ENCODE assay signal across 1 cellular context in the genomic region with DNA sequence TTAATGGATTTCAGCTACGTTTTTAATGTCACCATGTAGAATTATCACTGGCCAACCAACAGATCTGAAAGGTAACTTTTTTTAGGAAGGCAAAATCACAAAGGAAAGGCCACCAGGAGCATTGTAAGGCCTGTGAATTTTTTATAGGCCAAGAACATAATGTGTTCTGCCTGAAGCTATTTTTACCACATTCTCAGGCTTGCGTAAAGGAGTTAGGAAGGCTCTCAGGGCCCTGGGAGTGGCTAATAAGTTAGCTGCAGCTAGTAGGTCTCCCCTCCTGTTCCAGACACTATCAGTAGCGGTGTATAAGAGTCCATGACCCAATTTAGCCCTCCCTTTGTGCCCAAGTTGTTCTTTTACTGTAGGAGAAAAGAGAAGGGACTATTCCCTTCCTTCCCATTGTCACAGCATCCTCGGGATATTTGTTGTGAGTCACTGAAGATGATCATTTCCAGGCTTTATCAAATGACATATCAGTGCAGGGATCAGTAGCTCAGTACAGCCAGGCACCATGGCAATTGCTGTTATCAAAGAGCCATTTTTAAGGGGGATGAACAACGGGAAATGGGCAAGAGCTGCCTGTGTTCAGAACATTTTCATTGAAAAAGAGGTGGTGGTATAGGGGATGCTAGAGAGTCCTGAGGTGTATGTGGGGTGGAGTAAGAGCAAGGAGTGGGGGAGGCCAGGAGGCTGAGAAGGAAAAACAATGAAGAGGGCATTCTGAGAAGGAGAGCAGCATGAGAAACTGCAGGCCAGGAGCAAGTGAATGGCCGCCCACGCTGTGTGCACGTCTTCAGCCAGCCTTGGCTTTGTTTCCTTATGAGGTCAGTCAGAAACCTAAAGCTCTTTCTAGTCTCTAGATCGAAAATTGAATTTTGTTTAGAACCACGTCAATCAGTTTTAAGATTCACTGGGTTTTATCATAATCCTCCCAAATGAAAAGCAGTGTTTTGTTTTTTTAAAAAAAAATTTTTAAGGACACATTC.
TF ChIP-seq lines count a peak whose summit lies in the region.

No MANE protein-coding gene starts in this region.

TF ChIP-seq in GM23338, 12 proteins besides CTCF, POLR2A, EP300 and RAD21 (continued from another document):
- TF ChIP-seq, protein P1, sequence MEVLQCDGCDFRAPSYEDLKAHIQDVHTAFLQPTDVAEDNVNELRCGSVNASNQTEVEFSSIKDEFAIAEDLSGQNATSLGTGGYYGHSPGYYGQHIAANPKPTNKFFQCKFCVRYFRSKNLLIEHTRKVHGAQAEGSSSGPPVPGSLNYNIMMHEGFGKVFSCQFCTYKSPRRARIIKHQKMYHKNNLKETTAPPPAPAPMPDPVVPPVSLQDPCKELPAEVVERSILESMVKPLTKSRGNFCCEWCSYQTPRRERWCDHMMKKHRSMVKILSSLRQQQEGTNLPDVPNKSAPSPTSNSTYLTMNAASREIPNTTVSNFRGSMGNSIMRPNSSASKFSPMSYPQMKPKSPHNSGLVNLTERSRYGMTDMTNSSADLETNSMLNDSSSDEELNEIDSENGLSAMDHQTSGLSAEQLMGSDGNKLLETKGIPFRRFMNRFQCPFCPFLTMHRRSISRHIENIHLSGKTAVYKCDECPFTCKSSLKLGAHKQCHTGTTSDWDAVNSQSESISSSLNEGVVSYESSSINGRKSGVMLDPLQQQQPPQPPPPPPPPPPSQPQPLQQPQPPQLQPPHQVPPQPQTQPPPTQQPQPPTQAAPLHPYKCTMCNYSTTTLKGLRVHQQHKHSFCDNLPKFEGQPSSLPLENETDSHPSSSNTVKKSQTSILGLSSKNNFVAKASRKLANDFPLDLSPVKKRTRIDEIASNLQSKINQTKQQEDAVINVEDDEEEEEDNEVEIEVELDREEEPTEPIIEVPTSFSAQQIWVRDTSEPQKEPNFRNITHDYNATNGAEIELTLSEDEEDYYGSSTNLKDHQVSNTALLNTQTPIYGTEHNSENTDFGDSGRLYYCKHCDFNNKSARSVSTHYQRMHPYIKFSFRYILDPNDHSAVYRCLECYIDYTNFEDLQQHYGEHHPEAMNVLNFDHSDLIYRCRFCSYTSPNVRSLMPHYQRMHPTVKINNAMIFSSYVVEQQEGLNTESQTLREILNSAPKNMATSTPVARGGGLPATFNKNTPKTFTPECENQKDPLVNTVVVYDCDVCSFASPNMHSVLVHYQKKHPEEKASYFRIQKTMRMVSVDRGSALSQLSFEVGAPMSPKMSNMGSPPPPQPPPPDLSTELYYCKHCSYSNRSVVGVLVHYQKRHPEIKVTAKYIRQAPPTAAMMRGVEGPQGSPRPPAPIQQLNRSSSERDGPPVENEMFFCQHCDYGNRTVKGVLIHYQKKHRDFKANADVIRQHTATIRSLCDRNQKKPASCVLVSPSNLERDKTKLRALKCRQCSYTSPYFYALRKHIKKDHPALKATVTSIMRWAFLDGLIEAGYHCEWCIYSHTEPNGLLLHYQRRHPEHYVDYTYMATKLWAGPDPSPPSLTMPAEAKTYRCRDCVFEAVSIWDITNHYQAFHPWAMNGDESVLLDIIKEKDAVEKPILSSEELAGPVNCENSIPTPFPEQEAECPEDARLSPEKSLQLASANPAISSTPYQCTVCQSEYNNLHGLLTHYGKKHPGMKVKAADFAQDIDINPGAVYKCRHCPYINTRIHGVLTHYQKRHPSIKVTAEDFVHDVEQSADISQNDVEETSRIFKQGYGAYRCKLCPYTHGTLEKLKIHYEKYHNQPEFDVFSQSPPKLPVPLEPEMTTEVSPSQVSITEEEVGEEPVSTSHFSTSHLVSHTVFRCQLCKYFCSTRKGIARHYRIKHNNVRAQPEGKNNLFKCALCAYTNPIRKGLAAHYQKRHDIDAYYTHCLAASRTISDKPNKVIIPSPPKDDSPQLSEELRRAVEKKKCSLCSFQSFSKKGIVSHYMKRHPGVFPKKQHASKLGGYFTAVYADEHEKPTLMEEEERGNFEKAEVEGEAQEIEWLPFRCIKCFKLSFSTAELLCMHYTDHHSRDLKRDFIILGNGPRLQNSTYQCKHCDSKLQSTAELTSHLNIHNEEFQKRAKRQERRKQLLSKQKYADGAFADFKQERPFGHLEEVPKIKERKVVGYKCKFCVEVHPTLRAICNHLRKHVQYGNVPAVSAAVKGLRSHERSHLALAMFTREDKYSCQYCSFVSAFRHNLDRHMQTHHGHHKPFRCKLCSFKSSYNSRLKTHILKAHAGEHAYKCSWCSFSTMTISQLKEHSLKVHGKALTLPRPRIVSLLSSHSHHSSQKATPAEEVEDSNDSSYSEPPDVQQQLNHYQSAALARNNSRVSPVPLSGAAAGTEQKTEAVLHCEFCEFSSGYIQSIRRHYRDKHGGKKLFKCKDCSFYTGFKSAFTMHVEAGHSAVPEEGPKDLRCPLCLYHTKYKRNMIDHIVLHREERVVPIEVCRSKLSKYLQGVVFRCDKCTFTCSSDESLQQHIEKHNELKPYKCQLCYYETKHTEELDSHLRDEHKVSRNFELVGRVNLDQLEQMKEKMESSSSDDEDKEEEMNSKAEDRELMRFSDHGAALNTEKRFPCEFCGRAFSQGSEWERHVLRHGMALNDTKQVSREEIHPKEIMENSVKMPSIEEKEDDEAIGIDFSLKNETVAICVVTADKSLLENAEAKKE (CRISPR knock-in tag; IDR thresholded peaks at IDR 0.05), result no peak
- no peak for TF ChIP-seq EZH2phosphoT487 (IDR thresholded peaks at IDR 0.05; ENCODE audit: unreplicated experiment)
- TF ChIP-seq, protein P2, sequence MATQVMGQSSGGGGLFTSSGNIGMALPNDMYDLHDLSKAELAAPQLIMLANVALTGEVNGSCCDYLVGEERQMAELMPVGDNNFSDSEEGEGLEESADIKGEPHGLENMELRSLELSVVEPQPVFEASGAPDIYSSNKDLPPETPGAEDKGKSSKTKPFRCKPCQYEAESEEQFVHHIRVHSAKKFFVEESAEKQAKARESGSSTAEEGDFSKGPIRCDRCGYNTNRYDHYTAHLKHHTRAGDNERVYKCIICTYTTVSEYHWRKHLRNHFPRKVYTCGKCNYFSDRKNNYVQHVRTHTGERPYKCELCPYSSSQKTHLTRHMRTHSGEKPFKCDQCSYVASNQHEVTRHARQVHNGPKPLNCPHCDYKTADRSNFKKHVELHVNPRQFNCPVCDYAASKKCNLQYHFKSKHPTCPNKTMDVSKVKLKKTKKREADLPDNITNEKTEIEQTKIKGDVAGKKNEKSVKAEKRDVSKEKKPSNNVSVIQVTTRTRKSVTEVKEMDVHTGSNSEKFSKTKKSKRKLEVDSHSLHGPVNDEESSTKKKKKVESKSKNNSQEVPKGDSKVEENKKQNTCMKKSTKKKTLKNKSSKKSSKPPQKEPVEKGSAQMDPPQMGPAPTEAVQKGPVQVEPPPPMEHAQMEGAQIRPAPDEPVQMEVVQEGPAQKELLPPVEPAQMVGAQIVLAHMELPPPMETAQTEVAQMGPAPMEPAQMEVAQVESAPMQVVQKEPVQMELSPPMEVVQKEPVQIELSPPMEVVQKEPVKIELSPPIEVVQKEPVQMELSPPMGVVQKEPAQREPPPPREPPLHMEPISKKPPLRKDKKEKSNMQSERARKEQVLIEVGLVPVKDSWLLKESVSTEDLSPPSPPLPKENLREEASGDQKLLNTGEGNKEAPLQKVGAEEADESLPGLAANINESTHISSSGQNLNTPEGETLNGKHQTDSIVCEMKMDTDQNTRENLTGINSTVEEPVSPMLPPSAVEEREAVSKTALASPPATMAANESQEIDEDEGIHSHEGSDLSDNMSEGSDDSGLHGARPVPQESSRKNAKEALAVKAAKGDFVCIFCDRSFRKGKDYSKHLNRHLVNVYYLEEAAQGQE (IDR thresholded peaks at IDR 0.05; ENCODE audit: unreplicated experiment), result no peak
